ENCODE assay signal across 1 cellular context in genomic region chr12:9636807-9637206, GRCh38.
TF ChIP-seq lines count a peak whose summit lies in the region.

No MANE protein-coding gene starts in this region.

TF ChIP-seq in HepG2, 621 proteins besides CTCF, POLR2A, EP300 and RAD21:
- TF ChIP-seq SUZ12 (IDR thresholded peaks at IDR 0.05; ENCODE audit: low read depth, low read length) (no peak), AGO1 (IDR thresholded peaks at IDR 0.05; ENCODE audit: low read depth, low read length, poor library complexity, severe bottlenecking) (no peak), ZNF574 (CRISPR knock-in tag; IDR thresholded peaks at IDR 0.05) (peak; percentile 38; the same call in 1 of the 2 replicates), ZNF576 (CRISPR knock-in tag; IDR thresholded peaks at IDR 0.05) (no peak), ZBTB26 (CRISPR knock-in tag; IDR thresholded peaks at IDR 0.05; ENCODE audit: borderline replicate concordance) (no peak)
